15 cellular contexts compared by ENCODE assay signal in genomic region chr1:100930494-100930893, GRCh38.
"Had no signal": no experiment of that assay in that cellular context is flagged by ENCODE, and none has a peak within 500 bp of the region (broad histone marks: within the 10 kb centered on the region; RNA-seq: fewer than 3 reads in every experiment).

No MANE protein-coding gene starts in this region.

- H3K27me3 ChIP-seq: hepatocyte, right atrium auricular region, tibial artery, uterus had no signal

- H3K4me1 ChIP-seq: right atrium auricular region, tibial artery, uterus had no signal

- DNase-seq: activated B cell treated with CpG ODN at 0.5 μM for 24 hours; activated CD8-positive, alpha-beta memory T cell treated with anti-CD3 and anti-CD28 coated beads for 24 hours; activated effector memory CD4-positive, alpha-beta T cell treated with anti-CD3 and anti-CD28 coated beads, Interleukin-2, amount 50 U/mL, for 16 hours; amygdala; cerebellar nuclear complex; endodermal cell; erythroblast; kidney glomerular epithelial cell; tibial artery; uterus had no signal

- H3K27ac ChIP-seq: hepatocyte, right atrium auricular region, tibial artery, uterus had no signal

- H3K4me3 Mint-ChIP-seq: activated B cell treated with CpG ODN at 0.5 μM for 24 hours; brain; dendritic cell treated with granulocyte-macrophage colony-stimulating factor and Interleukin-4, amounts not matched to agents 40 ng/mL and 50 ng/mL, for 4 days; endodermal cell; stimulated activated effector memory CD8-positive, alpha-beta T cell treated with anti-CD3 and anti-CD28 coated beads, Interleukin-12 subunit alpha, Interleukin-12 subunit beta, amount 100 ng/mL, for 72 hours had no signal

- H3K27ac Mint-ChIP-seq: activated B cell treated with CpG ODN at 0.5 μM for 24 hours; dendritic cell treated with granulocyte-macrophage colony-stimulating factor and Interleukin-4, amounts not matched to agents 40 ng/mL and 50 ng/mL, for 4 days; endodermal cell; stimulated activated effector memory CD8-positive, alpha-beta T cell treated with anti-CD3 and anti-CD28 coated beads, Interleukin-12 subunit alpha, Interleukin-12 subunit beta, amount 100 ng/mL, for 72 hours had no signal

- ATAC-seq: stimulated activated effector memory CD8-positive, alpha-beta T cell treated with anti-CD3 and anti-CD28 coated beads, Interleukin-12 subunit alpha, Interleukin-12 subunit beta, amount 100 ng/mL, for 72 hours had no signal

- H3K4me3 ChIP-seq: hepatocyte, right atrium auricular region, tibial artery, uterus had no signal

- H3K9me3 Mint-ChIP-seq: dendritic cell treated with granulocyte-macrophage colony-stimulating factor and Interleukin-4, amounts not matched to agents 40 ng/mL and 50 ng/mL, for 4 days had no signal

- H3K9me3 ChIP-seq: right atrium auricular region, tibial artery, uterus had no signal

- H3K4me1 Mint-ChIP-seq: endodermal cell had no signal

- H3K36me3 ChIP-seq: uterus had no signal

- H3K27me3 Mint-ChIP-seq: activated B cell treated with CpG ODN at 0.5 μM for 24 hours; brain; dendritic cell treated with granulocyte-macrophage colony-stimulating factor and Interleukin-4, amounts not matched to agents 40 ng/mL and 50 ng/mL, for 4 days had no signal
